In genomic region chr2:127419448-127420038, GRCh38 we compare ENCODE assay signal across 36 cellular contexts. TPM values are rescaled to one million over a fixed set of nuclear protein-coding genes. Genes with fewer than 3 reads are reported as not detected.
DNase-seq lines count a peak whose midpoint lies in the region; ATAC-seq, FAIRE-seq and TF ChIP-seq lines count a peak whose summit lies in the region.
"Had no signal": no experiment of that assay in that cellular context is flagged by ENCODE, and none has a peak within 500 bp of the region (broad histone marks: within the 10 kb centered on the region; RNA-seq: fewer than 3 reads in every experiment).

No MANE protein-coding gene starts in this region.

- DNase-seq in AG10803 (ENCODE audit: low read depth) (peak; percentile 48), NB4 (ENCODE audit: low read depth) (peak; percentile 85), bronchial epithelial cell (ENCODE audit: low read depth) (no peak), neuronal stem cell (ENCODE audit: low spot score) (no peak), GM10266 (ENCODE audit: extremely low spot score) (no peak), NCI-H82 (lab: John Stamatoyannopoulos, UW) (no peak), prostate gland (ENCODE audit: low spot score) (no peak)
- DNase-seq in naive thymus-derived CD8-positive, alpha-beta T cell = no peak
- DNase-seq: activated CD4-positive, alpha-beta memory T cell treated with anti-CD3 and anti-CD28 coated beads for 36 hours; activated CD4-positive, alpha-beta T cell treated with anti-CD3 and anti-CD28 coated beads for 1 hour; activated T-cell treated with anti-CD3 and anti-CD28 coated beads, Interleukin-2, amount 50 U/mL, for 72 hours; caudate nucleus; CD4-positive, CD25-positive, alpha-beta regulatory T cell; cortex of kidney; effector memory CD4-positive, alpha-beta T cell; EL; glutamatergic neuron; HFFc6; left lung; MM.1S; NCI-H1417 treated with DMSO at 0.1 percent for 48 hours; NCI-H2081 treated with DMSO at 0.1 percent for 48 hours; nucleus accumbens; T-helper 2 cell; transverse colon had no signal

- H4K8ac ChIP-seq in neuronal stem cell (ENCODE audit: low read depth, low read length) = no peak overlapping the region

- TF ChIP-seq CTCF in AG10803 (conservative IDR thresholded peaks at IDR 0.05; ENCODE audit: low read length) (no peak), NB4 (IDR thresholded peaks at IDR 0.05; ENCODE audit: low read depth, low read length) (no peak), bronchial epithelial cell (IDR thresholded peaks at IDR 0.05; ENCODE audit: insufficient read depth, low read length, severe bottlenecking) (no peak), GM10266 (IDR thresholded peaks at IDR 0.05; ENCODE audit: control insufficient read depth, insufficient read depth, low read depth, missing control alignments) (no peak), prostate gland (IDR thresholded peaks at IDR 0.05) (no peak)

- peaks cover 12 to 36% (median 30%) of the 10 kb centered on the region in 4 donors for H3K4me1 Mint-ChIP-seq in naive thymus-derived CD8-positive, alpha-beta T cell

- H2BK5ac ChIP-seq in neuronal stem cell (ENCODE audit: low read length) = peak overlapping the region; percentile 68

- H3K18ac ChIP-seq in neuronal stem cell (ENCODE audit: low read length) = peak overlapping the region; percentile 81

- H3K27ac ChIP-seq in neuronal stem cell (replicated peaks; ENCODE audit: low read length) (no peak overlapping the region), prostate gland (no peak overlapping the region)
- H3K27ac ChIP-seq: epithelial cell of prostate, HL-60, KMS-11, left lung, transverse colon had no signal

- POLR2A ChIA-PET in naive thymus-derived CD8-positive, alpha-beta T cell (lab: Charles Lee) = no interaction called here

- H3K27me3 ChIP-seq in bronchial epithelial cell (ENCODE audit: control insufficient read depth, insufficient read depth, low read length) (peaks cover 5% of the 10 kb centered on the region), neuronal stem cell (ENCODE audit: control insufficient read depth in 3 of 3, insufficient read depth in 3 of 3, low read depth in 1 of 3, low read length in 3 of 3) (peaks cover 9 to 97% (median 38%) of the 10 kb centered on the region in 3 experiments), prostate gland (replicated peaks; ENCODE audit: insufficient read depth) (peaks cover 9% of the 10 kb centered on the region)

- no peak overlapping the region for H4K91ac ChIP-seq in neuronal stem cell (ENCODE audit: low read depth, low read length, poor library complexity)

- intact Hi-C loops in prostate gland (cut with DNase I) = no loop called here

- H3K9ac ChIP-seq in neuronal stem cell (ENCODE audit: low read depth, low read length, poor library complexity) = peak overlapping the region; percentile 31
- H3K9ac ChIP-seq: KMS-11 had no signal

- H3K79me1 ChIP-seq in neuronal stem cell (ENCODE audit: low read depth, low read length) = no peaks in the 10 kb centered on the region

- H3K4me1 ChIP-seq in neuronal stem cell (ENCODE audit: control insufficient read depth in 2 of 2, insufficient read depth in 1 of 2, low read depth in 1 of 2, low read length in 2 of 2) = peaks cover 0 to 6% of the 10 kb centered on the region in 2 donors
- peaks cover 10% of the 10 kb centered on the region for H3K4me1 ChIP-seq in prostate gland (replicated peaks)

- H3K23ac ChIP-seq in neuronal stem cell (ENCODE audit: low read depth, low read length, poor library complexity) = peak overlapping the region; percentile 57

- H3K36me3 Mint-ChIP-seq in naive thymus-derived CD8-positive, alpha-beta T cell = no peaks in the 10 kb centered on the region
- H3K36me3 Mint-ChIP-seq: activated CD4-positive, alpha-beta memory T cell treated with anti-CD3 and anti-CD28 coated beads for 36 hours; CD4-positive, CD25-positive, alpha-beta regulatory T cell; stimulated activated effector memory CD8-positive, alpha-beta T cell treated with anti-CD3 and anti-CD28 coated beads, Interleukin-12 subunit alpha, Interleukin-12 subunit beta, amount 100 ng/mL, for 72 hours had no signal

- H3K4me3 ChIP-seq in AG10803 (ENCODE audit: low read length) = no peak overlapping the region
- no peak overlapping the region for H3K4me3 ChIP-seq in NB4 (ENCODE audit: low read depth, low read length)
- no peak overlapping the region for H3K4me3 ChIP-seq in bronchial epithelial cell (ENCODE audit: low read depth, low read length)
- no peak overlapping the region for H3K4me3 ChIP-seq in neuronal stem cell (ENCODE audit: low read length in 2 of 2)
- no peak overlapping the region for H3K4me3 ChIP-seq in prostate gland
- H3K4me3 ChIP-seq: GM23338, left lung, transverse colon had no signal

- H3K4ac ChIP-seq in neuronal stem cell (ENCODE audit: low read length) = no peak overlapping the region

- no peak overlapping the region for H2BK12ac ChIP-seq in neuronal stem cell (ENCODE audit: low read length)

- no peak for ATAC-seq in naive thymus-derived CD8-positive, alpha-beta T cell
- ATAC-seq: activated T-cell treated with anti-CD3 and anti-CD28 coated beads, Interleukin-2, amount 50 U/mL, for 72 hours; GM23338; left lung; SK-N-SH treated with all-trans-retinoic acid at 6 μM for 48 hours; stimulated activated effector memory CD8-positive, alpha-beta T cell treated with anti-CD3 and anti-CD28 coated beads, Interleukin-12 subunit alpha, Interleukin-12 subunit beta, amount 100 ng/mL, for 72 hours had no signal

- H2BK15ac ChIP-seq in neuronal stem cell (ENCODE audit: low read length) = no peak overlapping the region

- no peaks in the 10 kb centered on the region for H3K36me3 ChIP-seq in bronchial epithelial cell (ENCODE audit: control insufficient read depth, insufficient read depth, low read length)
- H3K36me3 ChIP-seq in neuronal stem cell (replicated peaks in 1 of 2; ENCODE audit: control insufficient read depth in 2 of 2, insufficient read depth in 2 of 2, low read length in 2 of 2) = no peaks in the 10 kb centered on the region
- no peaks in the 10 kb centered on the region for H3K36me3 ChIP-seq in prostate gland
- H3K36me3 ChIP-seq: left lung, transverse colon had no signal

- peak overlapping the region; percentile 76 for H2AK5ac ChIP-seq in neuronal stem cell (ENCODE audit: low read depth, low read length)

- H2AFZ ChIP-seq in neuronal stem cell (ENCODE audit: low read length) = no peak overlapping the region
- H2AFZ ChIP-seq: GM23338 had no signal

- peaks cover 7 to 42% (median 27%) of the 10 kb centered on the region in 5 donors for H3K27me3 Mint-ChIP-seq in naive thymus-derived CD8-positive, alpha-beta T cell

- no peak overlapping the region for H3K4me2 ChIP-seq in neuronal stem cell (ENCODE audit: insufficient read depth, low read length, poor library complexity, severe bottlenecking)
- H3K4me2 ChIP-seq: GM23338, KMS-11 had no signal

- H3K14ac ChIP-seq in neuronal stem cell (ENCODE audit: low read length) = no peak overlapping the region

- no peak overlapping the region for H3K27ac Mint-ChIP-seq in naive thymus-derived CD8-positive, alpha-beta T cell
- H3K27ac Mint-ChIP-seq: activated CD4-positive, alpha-beta memory T cell treated with anti-CD3 and anti-CD28 coated beads for 36 hours; activated T-cell treated with anti-CD3 and anti-CD28 coated beads, Interleukin-2, amount 50 U/mL, for 72 hours; GM23338; HFFc6 had no signal

- peak overlapping the region; percentile 63 for H2BK120ac ChIP-seq in neuronal stem cell (ENCODE audit: low read depth, low read length)

- no peaks in the 10 kb centered on the region for H3K9me3 ChIP-seq in neuronal stem cell (replicated peaks in 1 of 2; ENCODE audit: control insufficient read depth in 2 of 2, insufficient read depth in 1 of 2, low read depth in 1 of 2, low read length in 2 of 2)
- no peaks in the 10 kb centered on the region for H3K9me3 ChIP-seq in prostate gland
- H3K9me3 ChIP-seq: left lung, transverse colon had no signal

- H3K4me3 Mint-ChIP-seq in naive thymus-derived CD8-positive, alpha-beta T cell = no peak overlapping the region
- H3K4me3 Mint-ChIP-seq: activated CD4-positive, alpha-beta memory T cell treated with anti-CD3 and anti-CD28 coated beads for 36 hours; activated T-cell treated with anti-CD3 and anti-CD28 coated beads, Interleukin-2, amount 50 U/mL, for 72 hours; GM23338; HFFc6; stimulated activated effector memory CD8-positive, alpha-beta T cell treated with anti-CD3 and anti-CD28 coated beads, Interleukin-12 subunit alpha, Interleukin-12 subunit beta, amount 100 ng/mL, for 72 hours had no signal

- no peaks in the 10 kb centered on the region for H3K9me3 Mint-ChIP-seq in naive thymus-derived CD8-positive, alpha-beta T cell
- H3K9me3 Mint-ChIP-seq: activated CD4-positive, alpha-beta memory T cell treated with anti-CD3 and anti-CD28 coated beads for 36 hours; activated T-cell treated with anti-CD3 and anti-CD28 coated beads, Interleukin-2, amount 50 U/mL, for 72 hours; CD4-positive, CD25-positive, alpha-beta regulatory T cell; GM23338; HFFc6; stimulated activated effector memory CD8-positive, alpha-beta T cell treated with anti-CD3 and anti-CD28 coated beads, Interleukin-12 subunit alpha, Interleukin-12 subunit beta, amount 100 ng/mL, for 72 hours had no signal

- TF ChIP-seq POLR2A in NB4 (IDR thresholded peaks at IDR 0.05; ENCODE audit: extremely low read depth, insufficient read length) = no peak
- TF ChIP-seq POLR2A in prostate gland (IDR thresholded peaks at IDR 0.05) = no peak

- WGBS in neuronal stem cell (ENCODE audit: extremely low coverage in 2 of 2, insufficient read length in 2 of 2, insufficient replicate concordance in 1 of 2), 2 donors = no CpG with 5 or more reads among the region's 15 CpGs
- 87% methylated on average over 14 of the region's 15 CpGs for WGBS in prostate gland

- peak; percentile 43 for FAIRE-seq in bronchial epithelial cell (lab: Jason Lieb, UNC)
- FAIRE-seq: GM19239 had no signal

RNA-seq across cellular contexts. Expression of gene PROC, which starts 1.3 kb away (rescaled TPM):
- total RNA-seq in bronchial epithelial cell = 0.26 TPM in 1 of 2 replicates, not detected in the other
- polyA plus RNA-seq in neuronal stem cell (2013, experiment 1 of 2) = 0.07 TPM
- 0.07 TPM for polyA plus RNA-seq in neuronal stem cell (2013, experiment 2 of 2)
- not detected for total RNA-seq in naive thymus-derived CD8-positive, alpha-beta T cell
- polyA plus RNA-seq in naive thymus-derived CD8-positive, alpha-beta T cell = not detected
- not detected for total RNA-seq in prostate gland
- total RNA-seq: activated CD4-positive, alpha-beta memory T cell treated with anti-CD3 and anti-CD28 coated beads for 36 hours; CD4-positive, CD25-positive, alpha-beta regulatory T cell; HFFc6; myocyte; pulmonary artery endothelial cell; skeletal muscle tissue; subcutaneous adipose tissue had no signal

RNA-seq across cellular contexts. Expression of gene MAP3K2, which starts 31.8 kb away (rescaled TPM):
- total RNA-seq in bronchial epithelial cell (24.1 and 27.9 TPM in 2 replicates), prostate gland (10 to 100 TPM; 61.6 to 63.8 TPM)
- polyA plus RNA-seq in neuronal stem cell (2013, experiment 1 of 2) = 9.5 TPM
- polyA plus RNA-seq in neuronal stem cell (2013, experiment 2 of 2) = 10.4 TPM
- total RNA-seq in naive thymus-derived CD8-positive, alpha-beta T cell = 10 to 100 TPM; 75.0 to 80.6 TPM
- polyA plus RNA-seq in naive thymus-derived CD8-positive, alpha-beta T cell = 10 to 100 TPM; 36.0 to 51.9 (median 40.8) TPM

Comparison
In these comparisons a context has a peak if more than half of its experiments do, and no peak if none do; other contexts are left out.
1. DNase-seq: peak in AG10803 (single experiment) and NB4 (single experiment); none in bronchial epithelial cell (single experiment), neuronal stem cell (single experiment), naive thymus-derived CD8-positive, alpha-beta T cell (0 of 10), GM10266 (single experiment), NCI-H82 (single experiment) and prostate gland (single experiment).